Comparison of ENCODE assay signal across 8 cellular contexts in the genomic region with DNA sequence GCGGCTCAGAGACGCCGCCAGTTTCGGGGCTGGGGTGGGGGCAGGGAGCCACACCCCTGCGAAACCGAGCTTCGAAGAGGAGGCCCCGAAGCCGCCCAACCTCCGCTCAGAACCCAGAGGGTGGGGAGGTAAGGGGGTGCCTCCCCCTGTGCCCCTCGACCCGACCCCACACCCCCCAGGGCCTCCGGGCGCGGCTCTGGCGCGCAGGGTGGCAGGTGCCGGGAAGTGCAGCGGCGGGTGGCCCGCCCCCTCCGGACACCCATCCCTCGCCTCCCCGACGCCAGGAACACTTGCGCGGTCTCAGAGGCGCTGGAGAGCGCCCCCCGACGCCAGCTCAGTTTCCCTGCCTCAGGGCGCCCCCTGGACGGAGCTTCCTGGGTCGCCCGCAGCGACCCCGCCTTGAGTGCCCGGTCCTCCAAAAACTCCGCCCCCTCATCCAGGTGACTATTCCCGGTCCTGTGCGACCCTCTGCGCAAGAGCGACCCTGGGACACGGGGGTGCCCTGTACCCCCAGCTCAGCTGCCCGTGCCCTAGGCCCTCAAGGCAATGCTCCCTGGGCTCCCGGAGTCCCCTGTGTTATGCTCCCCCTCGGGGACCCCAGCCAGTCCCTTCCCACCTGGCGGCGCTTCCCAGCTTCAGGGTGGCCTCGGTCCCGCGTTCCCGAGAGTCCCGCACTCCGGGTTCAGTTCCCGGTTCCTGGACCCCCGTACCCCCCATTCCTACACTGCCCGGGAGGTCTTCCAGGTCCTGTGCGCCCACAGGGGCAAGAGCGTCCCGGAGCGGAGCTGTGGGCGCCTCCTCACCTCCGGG. TPM values are rescaled to one million over a fixed set of nuclear protein-coding genes. Genes with fewer than 3 reads are reported as not detected.
DNase-seq lines count a peak whose midpoint lies in the region; ATAC-seq and TF ChIP-seq lines count a peak whose summit lies in the region.

No MANE protein-coding gene starts in this region.

- no peak overlapping the region for H3K27ac Mint-ChIP-seq in GM23338
- H3K27ac Mint-ChIP-seq in activated T-cell treated with anti-CD3 and anti-CD28 coated beads, Interleukin-2, amount 50 U/mL, for 72 hours: no peak overlapping the region

- H4K20me1 ChIP-seq in GM23338 (replicated peaks; ENCODE audit: insufficient read depth): no peaks in the 10 kb centered on the region; the same call in 1 of the 2 replicates

- 0 out of 2 replicates have a peak, but pooled peaks cover 3% of the 10 kb centered on the region for H3K79me2 ChIP-seq in GM23338 (replicated peaks; ENCODE audit: insufficient read depth)

- peaks cover 8% of the 10 kb centered on the region; the same call in 1 of the 2 replicates for H3F3A ChIP-seq in GM23338 (replicated peaks; ENCODE audit: low read depth)

- no peaks in the 10 kb centered on the region for H3K27me3 ChIP-seq in GM23338 (ENCODE audit: insufficient read depth)
- H3K27me3 ChIP-seq in right atrium auricular region: no peaks in the 10 kb centered on the region
- peaks cover 50% of the 10 kb centered on the region for H3K27me3 ChIP-seq in skeletal muscle satellite cell (ENCODE audit: control insufficient read depth, insufficient read depth, low read length)

- no peaks in the 10 kb centered on the region; the same call in 2 of the 3 replicates for H3K9me3 Mint-ChIP-seq in GM23338
- no peaks in the 10 kb centered on the region for H3K9me3 Mint-ChIP-seq in activated T-cell treated with anti-CD3 and anti-CD28 coated beads, Interleukin-2, amount 50 U/mL, for 72 hours

- DNase-seq in AG04449 (ENCODE audit: low read depth, low spot score): no peak
- DNase-seq in GM23338 (ENCODE audit: low spot score): peak; percentile 82
- peak in 1 of 2 donors; percentile 18 for DNase-seq in activated T-cell treated with anti-CD3 and anti-CD28 coated beads, Interleukin-2, amount 50 U/mL, for 72 hours
- no peak for DNase-seq in right atrium auricular region (ENCODE audit: low spot score)
- no peak for DNase-seq in A172 (ENCODE audit: low spot score)
- no peak for DNase-seq in UCSD-AML1 (lab: John Stamatoyannopoulos, UW; ENCODE audit: unreplicated experiment)

- no peak overlapping the region for H3K9ac ChIP-seq in skeletal muscle satellite cell (ENCODE audit: low read depth, low read length)

- peaks cover 11% of the 10 kb centered on the region; the same call in 1 of the 2 replicates for H3K4me1 ChIP-seq in GM23338 (ENCODE audit: insufficient read depth)
- H3K4me1 ChIP-seq in right atrium auricular region: peaks cover 0 to 23% of the 10 kb centered on the region in 2 donors
- H3K4me1 ChIP-seq in skeletal muscle satellite cell (ENCODE audit: control insufficient read depth, insufficient read depth, low read length): peaks cover 30% of the 10 kb centered on the region

- TF ChIP-seq CTCF in AG04449 (IDR thresholded peaks at IDR 0.05; ENCODE audit: insufficient read depth, low read length, missing control alignments) (no peak), GM23338 (conservative IDR thresholded peaks at IDR 0.05; ENCODE audit: low read depth in 2 of 2) (peak; percentile 44 to 77), right atrium auricular region (IDR thresholded peaks at IDR 0.05) (peak in 1 of 2 donors; percentile 35)

- CTCF ChIA-PET in AG04449 (lab: Yijun Ruan, JAX): interaction anchor here (1.3 kb wide), 1 partner anchor 18 kb away, joined by 3 read pairs; no protein-coding TSS in a partner anchor

- H3K27ac ChIP-seq in GM23338 (ENCODE audit: low read depth) (peak overlapping the region; percentile 90), right atrium auricular region (peak overlapping the region; percentile 48 to 57)

- peak overlapping the region; percentile 84 for H3K4me3 Mint-ChIP-seq in GM23338
- peak overlapping the region; percentile 78 to 84 for H3K4me3 Mint-ChIP-seq in activated T-cell treated with anti-CD3 and anti-CD28 coated beads, Interleukin-2, amount 50 U/mL, for 72 hours

- ATAC-seq in GM23338: peak; percentile 52
- ATAC-seq in activated T-cell treated with anti-CD3 and anti-CD28 coated beads, Interleukin-2, amount 50 U/mL, for 72 hours (replicated peaks in 1 of 2): peak; percentile 46 to 52
- no peak for ATAC-seq in GM21447 (IDR thresholded peaks at IDR 0.05; ENCODE audit: unreplicated experiment)

- POLR2A ChIA-PET in AG04449 (lab: Yijun Ruan, JAX): no interaction called here

- H3K9me3 ChIP-seq in right atrium auricular region: no peaks in the 10 kb centered on the region
- no peaks in the 10 kb centered on the region for H3K9me3 ChIP-seq in skeletal muscle satellite cell (replicated peaks; ENCODE audit: low read length)

- H3K36me3 Mint-ChIP-seq in GM23338 (ENCODE audit: low read depth): no peaks in the 10 kb centered on the region; the same call in 2 of the 3 replicates
- no peaks in the 10 kb centered on the region for H3K36me3 Mint-ChIP-seq in activated T-cell treated with anti-CD3 and anti-CD28 coated beads, Interleukin-2, amount 50 U/mL, for 72 hours (ENCODE audit: insufficient read depth in 2 of 2)

- H3K4me1 Mint-ChIP-seq in GM23338: peaks cover 14% of the 10 kb centered on the region
- peaks cover 6% of the 10 kb centered on the region for H3K4me1 Mint-ChIP-seq in activated T-cell treated with anti-CD3 and anti-CD28 coated beads, Interleukin-2, amount 50 U/mL, for 72 hours (ENCODE audit: low read depth)

- H3K36me3 ChIP-seq in GM23338 (ENCODE audit: insufficient read depth): no peaks in the 10 kb centered on the region; the same call in 1 of the 2 replicates
- H3K36me3 ChIP-seq in right atrium auricular region: no peaks in the 10 kb centered on the region
- H3K36me3 ChIP-seq in skeletal muscle satellite cell (ENCODE audit: insufficient read depth, low read length): no peaks in the 10 kb centered on the region

- peaks cover 14% of the 10 kb centered on the region for H3K27me3 Mint-ChIP-seq in GM23338 (ENCODE audit: insufficient read depth, low read depth, poor library complexity)
- peaks cover 19% of the 10 kb centered on the region for H3K27me3 Mint-ChIP-seq in activated T-cell treated with anti-CD3 and anti-CD28 coated beads, Interleukin-2, amount 50 U/mL, for 72 hours (ENCODE audit: low read depth)

- H3K9me2 ChIP-seq in GM23338 (ENCODE audit: insufficient read depth): no peaks in the 10 kb centered on the region

- H3K4me2 ChIP-seq in GM23338 (peak overlapping the region; percentile 97), skeletal muscle satellite cell (ENCODE audit: low read length) (peak overlapping the region; percentile 81)

- peak overlapping the region; percentile 98 for H2AFZ ChIP-seq in GM23338

- H3K4me3 ChIP-seq in AG04449 (ENCODE audit: low read depth, low read length) (peak overlapping the region; percentile 40), GM23338 (peak overlapping the region; percentile 96), right atrium auricular region (peak overlapping the region; percentile 47 to 54), skeletal muscle satellite cell (ENCODE audit: low read length) (peak overlapping the region; percentile 61)

TF ChIP-seq in GM23338, 12 proteins besides CTCF, POLR2A, EP300 and RAD21:
- TF ChIP-seq CREB1 (CRISPR knock-in tag; IDR thresholded peaks at IDR 0.05; ENCODE audit: low read depth) (0 out of 2 replicates have a peak, but pooled peaks have one; percentile 7), STAT1 (IDR thresholded peaks at IDR 0.05; ENCODE audit: unreplicated experiment) (no peak)

RNA-seq across cellular contexts. Expression of gene PPL, which starts 0.6 kb away (rescaled TPM):
- 26.1 and 31.7 TPM in 2 replicates for total RNA-seq in GM23338 (2014; rRNA removed; shearing (Covaris generic))
- 9.4 and 10.6 TPM in 2 replicates for polyA plus RNA-seq in GM23338 (2016; fragmentation: Nextera tagmentation; extraction: Ambion mirVana)
- under 1 TPM; 0.09 to 0.22 TPM for total RNA-seq in activated T-cell treated with anti-CD3 and anti-CD28 coated beads, Interleukin-2, amount 50 U/mL, for 72 hours
- 10 to 100 TPM in 1 of 2 donors, 1 to 10 TPM in 1; 7.5 to 17.1 TPM for total RNA-seq in right atrium auricular region
- 8.6 and 16.6 TPM in 2 replicates for total RNA-seq in skeletal muscle satellite cell (2012; rRNA removed)
- 0.81 and 2.0 TPM in 2 replicates for total RNA-seq in A172 (2014; rRNA removed; shearing (Covaris generic))

RNA-seq across cellular contexts. Expression of gene SEC14L5, which starts 21.7 kb away (rescaled TPM):
- 5.5 and 5.9 TPM in 2 replicates for total RNA-seq in GM23338 (2014; rRNA removed; shearing (Covaris generic))
- polyA plus RNA-seq in GM23338 (2016; fragmentation: Nextera tagmentation; extraction: Ambion mirVana): 1.7 and 2.6 TPM in 2 replicates
- total RNA-seq in activated T-cell treated with anti-CD3 and anti-CD28 coated beads, Interleukin-2, amount 50 U/mL, for 72 hours: under 1 TPM in 1 of 2 donors, not detected in 1; 0.02 TPM
- 1 to 10 TPM in 1 of 2 donors, under 1 TPM in 1; 0.28 to 2.0 TPM for total RNA-seq in right atrium auricular region
- total RNA-seq in skeletal muscle satellite cell (2012; rRNA removed): under 0.01 TPM in 2 replicates
- 0.14 TPM in 1 of 2 replicates, not detected in the other for total RNA-seq in A172 (2014; rRNA removed; shearing (Covaris generic))

Comparison
In these comparisons a context has a peak if more than half of its experiments do, and no peak if none do; other contexts are left out.
1. H3K4me3 ChIP-seq: peak in every context shown above with its lines; median percentile 96 in GM23338; 61 in skeletal muscle satellite cell; 50 in right atrium auricular region; 40 in AG04449.